Comparison of ENCODE assay signal across 1 cellular context in the genomic region with DNA sequence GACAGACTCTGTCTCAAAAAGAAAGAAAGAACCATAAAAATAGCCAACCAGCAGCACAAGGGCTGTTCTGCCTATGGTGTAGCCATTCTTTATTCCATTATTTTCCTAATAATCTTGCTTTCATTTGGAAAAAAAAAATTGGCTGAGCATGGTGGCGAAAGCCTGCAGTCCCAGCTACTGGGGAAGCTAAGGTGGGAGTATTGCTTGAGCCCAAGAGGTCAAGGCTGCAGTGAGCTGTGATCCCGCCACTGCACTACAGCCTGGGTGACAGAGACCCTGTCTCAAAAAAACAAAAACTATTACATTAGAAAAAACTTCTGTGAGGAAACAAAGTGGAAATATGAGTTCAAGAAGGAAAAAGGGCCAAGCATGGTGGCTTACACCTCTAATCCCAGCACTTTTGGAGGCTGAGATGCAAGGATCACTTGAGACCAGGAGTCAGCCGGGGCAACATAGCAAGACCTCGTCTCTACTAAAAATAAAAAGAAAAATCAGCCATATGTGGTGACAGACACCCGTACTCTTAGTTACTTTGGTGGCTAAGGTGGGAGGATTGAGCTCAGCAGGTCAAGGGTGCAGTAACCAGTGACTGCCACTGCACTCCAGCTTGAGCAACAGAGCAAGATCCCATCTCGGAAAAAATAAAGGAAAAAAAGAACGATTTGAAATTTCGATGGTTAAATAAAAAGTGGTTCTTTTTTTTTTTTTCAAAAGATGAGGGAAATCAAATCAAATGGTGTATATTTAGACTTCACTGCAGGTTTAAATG.
TF ChIP-seq lines count a peak whose summit lies in the region.

No MANE protein-coding gene starts in this region.

TF ChIP-seq in HepG2, 621 proteins besides CTCF, POLR2A, EP300 and RAD21 (continues in another document):
- no peak for TF ChIP-seq ATM (IDR thresholded peaks at IDR 0.05; ENCODE audit: borderline replicate concordance)
- no peak for TF ChIP-seq ZNF850 (CRISPR knock-in tag; conservative IDR thresholded peaks at IDR 0.05)
- no peak for TF ChIP-seq BRD4 (CRISPR knock-in tag; IDR thresholded peaks at IDR 0.05)
- TF ChIP-seq ZNF451 (CRISPR knock-in tag; IDR thresholded peaks at IDR 0.05) = no peak
- TF ChIP-seq, protein P1, sequence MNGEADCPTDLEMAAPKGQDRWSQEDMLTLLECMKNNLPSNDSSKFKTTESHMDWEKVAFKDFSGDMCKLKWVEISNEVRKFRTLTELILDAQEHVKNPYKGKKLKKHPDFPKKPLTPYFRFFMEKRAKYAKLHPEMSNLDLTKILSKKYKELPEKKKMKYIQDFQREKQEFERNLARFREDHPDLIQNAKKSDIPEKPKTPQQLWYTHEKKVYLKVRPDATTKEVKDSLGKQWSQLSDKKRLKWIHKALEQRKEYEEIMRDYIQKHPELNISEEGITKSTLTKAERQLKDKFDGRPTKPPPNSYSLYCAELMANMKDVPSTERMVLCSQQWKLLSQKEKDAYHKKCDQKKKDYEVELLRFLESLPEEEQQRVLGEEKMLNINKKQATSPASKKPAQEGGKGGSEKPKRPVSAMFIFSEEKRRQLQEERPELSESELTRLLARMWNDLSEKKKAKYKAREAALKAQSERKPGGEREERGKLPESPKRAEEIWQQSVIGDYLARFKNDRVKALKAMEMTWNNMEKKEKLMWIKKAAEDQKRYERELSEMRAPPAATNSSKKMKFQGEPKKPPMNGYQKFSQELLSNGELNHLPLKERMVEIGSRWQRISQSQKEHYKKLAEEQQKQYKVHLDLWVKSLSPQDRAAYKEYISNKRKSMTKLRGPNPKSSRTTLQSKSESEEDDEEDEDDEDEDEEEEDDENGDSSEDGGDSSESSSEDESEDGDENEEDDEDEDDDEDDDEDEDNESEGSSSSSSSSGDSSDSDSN (CRISPR knock-in tag; IDR thresholded peaks at IDR 0.05) = no peak
- TF ChIP-seq, protein P2, sequence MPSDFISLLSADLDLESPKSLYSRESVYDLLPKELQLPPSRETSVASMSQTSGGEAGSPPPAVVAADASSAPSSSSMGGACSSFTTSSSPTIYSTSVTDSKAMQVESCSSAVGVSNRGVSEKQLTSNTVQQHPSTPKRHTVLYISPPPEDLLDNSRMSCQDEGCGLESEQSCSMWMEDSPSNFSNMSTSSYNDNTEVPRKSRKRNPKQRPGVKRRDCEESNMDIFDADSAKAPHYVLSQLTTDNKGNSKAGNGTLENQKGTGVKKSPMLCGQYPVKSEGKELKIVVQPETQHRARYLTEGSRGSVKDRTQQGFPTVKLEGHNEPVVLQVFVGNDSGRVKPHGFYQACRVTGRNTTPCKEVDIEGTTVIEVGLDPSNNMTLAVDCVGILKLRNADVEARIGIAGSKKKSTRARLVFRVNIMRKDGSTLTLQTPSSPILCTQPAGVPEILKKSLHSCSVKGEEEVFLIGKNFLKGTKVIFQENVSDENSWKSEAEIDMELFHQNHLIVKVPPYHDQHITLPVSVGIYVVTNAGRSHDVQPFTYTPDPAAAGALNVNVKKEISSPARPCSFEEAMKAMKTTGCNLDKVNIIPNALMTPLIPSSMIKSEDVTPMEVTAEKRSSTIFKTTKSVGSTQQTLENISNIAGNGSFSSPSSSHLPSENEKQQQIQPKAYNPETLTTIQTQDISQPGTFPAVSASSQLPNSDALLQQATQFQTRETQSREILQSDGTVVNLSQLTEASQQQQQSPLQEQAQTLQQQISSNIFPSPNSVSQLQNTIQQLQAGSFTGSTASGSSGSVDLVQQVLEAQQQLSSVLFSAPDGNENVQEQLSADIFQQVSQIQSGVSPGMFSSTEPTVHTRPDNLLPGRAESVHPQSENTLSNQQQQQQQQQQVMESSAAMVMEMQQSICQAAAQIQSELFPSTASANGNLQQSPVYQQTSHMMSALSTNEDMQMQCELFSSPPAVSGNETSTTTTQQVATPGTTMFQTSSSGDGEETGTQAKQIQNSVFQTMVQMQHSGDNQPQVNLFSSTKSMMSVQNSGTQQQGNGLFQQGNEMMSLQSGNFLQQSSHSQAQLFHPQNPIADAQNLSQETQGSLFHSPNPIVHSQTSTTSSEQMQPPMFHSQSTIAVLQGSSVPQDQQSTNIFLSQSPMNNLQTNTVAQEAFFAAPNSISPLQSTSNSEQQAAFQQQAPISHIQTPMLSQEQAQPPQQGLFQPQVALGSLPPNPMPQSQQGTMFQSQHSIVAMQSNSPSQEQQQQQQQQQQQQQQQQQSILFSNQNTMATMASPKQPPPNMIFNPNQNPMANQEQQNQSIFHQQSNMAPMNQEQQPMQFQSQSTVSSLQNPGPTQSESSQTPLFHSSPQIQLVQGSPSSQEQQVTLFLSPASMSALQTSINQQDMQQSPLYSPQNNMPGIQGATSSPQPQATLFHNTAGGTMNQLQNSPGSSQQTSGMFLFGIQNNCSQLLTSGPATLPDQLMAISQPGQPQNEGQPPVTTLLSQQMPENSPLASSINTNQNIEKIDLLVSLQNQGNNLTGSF (CRISPR knock-in tag; IDR thresholded peaks at IDR 0.05) = no peak
- TF ChIP-seq TMF1 (CRISPR knock-in tag; IDR thresholded peaks at IDR 0.05; ENCODE audit: low read depth) = no peak
- TF ChIP-seq XRCC5 (optimal IDR thresholded peaks at IDR 0.05; ENCODE audit: low read length) = no peak
- no peak for TF ChIP-seq ATAD3A (CRISPR knock-in tag; IDR thresholded peaks at IDR 0.05)
- no peak for TF ChIP-seq FOXA1 (IDR thresholded peaks at IDR 0.05)
- TF ChIP-seq FOXA1 (CRISPR knock-in tag; IDR thresholded peaks at IDR 0.05) = no peak
- no peak for TF ChIP-seq ZNF788 (CRISPR knock-in tag; IDR thresholded peaks at IDR 0.05; ENCODE audit: borderline replicate concordance)
- no peak for TF ChIP-seq ZNF761 (CRISPR knock-in tag; conservative IDR thresholded peaks at IDR 0.05)
- no peak for TF ChIP-seq ZNF496 (CRISPR knock-in tag; IDR thresholded peaks at IDR 0.05; ENCODE audit: insufficient replicate concordance)
- TF ChIP-seq TBL1XR1 (IDR thresholded peaks at IDR 0.05; ENCODE audit: borderline replicate concordance, low read length, partially characterized antibody) = no peak
- TF ChIP-seq ZMYM2 (CRISPR knock-in tag; IDR thresholded peaks at IDR 0.05) = 0 out of 2 replicates have a peak, but pooled peaks have one; percentile 40
- no peak for TF ChIP-seq KLF9 (CRISPR knock-in tag; IDR thresholded peaks at IDR 0.05; ENCODE audit: low read depth)
- no peak for TF ChIP-seq ZNF326 (CRISPR knock-in tag; IDR thresholded peaks at IDR 0.05; ENCODE audit: borderline replicate concordance)
- no peak for TF ChIP-seq ZNF883 (CRISPR knock-in tag; IDR thresholded peaks at IDR 0.05; ENCODE audit: not compliant biosample characterization)
- TF ChIP-seq, protein P3, sequence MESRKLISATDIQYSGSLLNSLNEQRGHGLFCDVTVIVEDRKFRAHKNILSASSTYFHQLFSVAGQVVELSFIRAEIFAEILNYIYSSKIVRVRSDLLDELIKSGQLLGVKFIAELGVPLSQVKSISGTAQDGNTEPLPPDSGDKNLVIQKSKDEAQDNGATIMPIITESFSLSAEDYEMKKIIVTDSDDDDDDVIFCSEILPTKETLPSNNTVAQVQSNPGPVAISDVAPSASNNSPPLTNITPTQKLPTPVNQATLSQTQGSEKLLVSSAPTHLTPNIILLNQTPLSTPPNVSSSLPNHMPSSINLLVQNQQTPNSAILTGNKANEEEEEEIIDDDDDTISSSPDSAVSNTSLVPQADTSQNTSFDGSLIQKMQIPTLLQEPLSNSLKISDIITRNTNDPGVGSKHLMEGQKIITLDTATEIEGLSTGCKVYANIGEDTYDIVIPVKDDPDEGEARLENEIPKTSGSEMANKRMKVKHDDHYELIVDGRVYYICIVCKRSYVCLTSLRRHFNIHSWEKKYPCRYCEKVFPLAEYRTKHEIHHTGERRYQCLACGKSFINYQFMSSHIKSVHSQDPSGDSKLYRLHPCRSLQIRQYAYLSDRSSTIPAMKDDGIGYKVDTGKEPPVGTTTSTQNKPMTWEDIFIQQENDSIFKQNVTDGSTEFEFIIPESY (CRISPR knock-in tag; IDR thresholded peaks at IDR 0.05) = peak; percentile 56
- peak; percentile 98 for TF ChIP-seq ZNF121 (CRISPR knock-in tag; IDR thresholded peaks at IDR 0.05)
- TF ChIP-seq RCOR2 (CRISPR knock-in tag; IDR thresholded peaks at IDR 0.05) = 0 out of 2 replicates have a peak, but pooled peaks have one; percentile 34
- TF ChIP-seq PITX1 (CRISPR knock-in tag; IDR thresholded peaks at IDR 0.05) = no peak
- TF ChIP-seq EHMT2 (IDR thresholded peaks at IDR 0.05; ENCODE audit: borderline replicate concordance, low read depth, low read length) = no peak
- TF ChIP-seq TCF7L2 (IDR thresholded peaks at IDR 0.05; ENCODE audit: low read depth, low read length) = no peak
- TF ChIP-seq, protein P4, sequence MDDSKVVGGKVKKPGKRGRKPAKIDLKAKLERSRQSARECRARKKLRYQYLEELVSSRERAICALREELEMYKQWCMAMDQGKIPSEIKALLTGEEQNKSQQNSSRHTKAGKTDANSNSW (CRISPR knock-in tag; IDR thresholded peaks at IDR 0.05; ENCODE audit: borderline replicate concordance) = no peak
- no peak for TF ChIP-seq ZNF7 (CRISPR knock-in tag; IDR thresholded peaks at IDR 0.05)
- TF ChIP-seq ZMYM3 (CRISPR knock-in tag; IDR thresholded peaks at IDR 0.05) = peak; percentile 71; the same call in 1 of the 2 replicates
- TF ChIP-seq SAP130 (CRISPR knock-in tag; IDR thresholded peaks at IDR 0.05; ENCODE audit: low read depth) = 0 out of 2 replicates have a peak, but pooled peaks have one; percentile 10
- TF ChIP-seq ERF (CRISPR knock-in tag; IDR thresholded peaks at IDR 0.05) = no peak
- TF ChIP-seq RBFOX2 (IDR thresholded peaks at IDR 0.05; ENCODE audit: low read depth, low read length) = no peak
- TF ChIP-seq ZNF589 (CRISPR knock-in tag; conservative IDR thresholded peaks at IDR 0.05) = no peak
- no peak for TF ChIP-seq ZNF207 (IDR thresholded peaks at IDR 0.05; ENCODE audit: borderline replicate concordance)
- TF ChIP-seq MED13 (CRISPR knock-in tag; IDR thresholded peaks at IDR 0.05) = no peak
- no peak for TF ChIP-seq SALL2 (CRISPR knock-in tag; IDR thresholded peaks at IDR 0.05)
- TF ChIP-seq ZNF780A (CRISPR knock-in tag; IDR thresholded peaks at IDR 0.05) = no peak
- no peak for TF ChIP-seq TP53 (CRISPR knock-in tag; conservative IDR thresholded peaks at IDR 0.05)
- TF ChIP-seq, protein P5, sequence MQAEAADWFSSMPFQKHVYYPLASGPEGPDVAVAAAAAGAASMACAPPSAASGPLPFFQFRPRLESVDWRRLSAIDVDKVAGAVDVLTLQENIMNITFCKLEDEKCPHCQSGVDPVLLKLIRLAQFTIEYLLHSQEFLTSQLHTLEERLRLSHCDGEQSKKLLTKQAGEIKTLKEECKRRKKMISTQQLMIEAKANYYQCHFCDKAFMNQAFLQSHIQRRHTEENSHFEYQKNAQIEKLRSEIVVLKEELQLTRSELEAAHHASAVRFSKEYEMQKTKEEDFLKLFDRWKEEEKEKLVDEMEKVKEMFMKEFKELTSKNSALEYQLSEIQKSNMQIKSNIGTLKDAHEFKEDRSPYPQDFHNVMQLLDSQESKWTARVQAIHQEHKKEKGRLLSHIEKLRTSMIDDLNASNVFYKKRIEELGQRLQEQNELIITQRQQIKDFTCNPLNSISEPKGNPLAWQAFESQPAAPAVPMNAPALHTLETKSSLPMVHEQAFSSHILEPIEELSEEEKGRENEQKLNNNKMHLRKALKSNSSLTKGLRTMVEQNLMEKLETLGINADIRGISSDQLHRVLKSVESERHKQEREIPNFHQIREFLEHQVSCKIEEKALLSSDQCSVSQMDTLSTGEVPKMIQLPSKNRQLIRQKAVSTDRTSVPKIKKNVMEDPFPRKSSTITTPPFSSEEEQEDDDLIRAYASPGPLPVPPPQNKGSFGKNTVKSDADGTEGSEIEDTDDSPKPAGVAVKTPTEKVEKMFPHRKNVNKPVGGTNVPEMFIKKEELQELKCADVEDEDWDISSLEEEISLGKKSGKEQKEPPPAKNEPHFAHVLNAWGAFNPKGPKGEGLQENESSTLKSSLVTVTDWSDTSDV (CRISPR knock-in tag; IDR thresholded peaks at IDR 0.05) = no peak
- no peak for TF ChIP-seq ZNF720 (CRISPR knock-in tag; IDR thresholded peaks at IDR 0.05)
- peak; percentile 56 for TF ChIP-seq HOXA3 (CRISPR knock-in tag; IDR thresholded peaks at IDR 0.05)
- TF ChIP-seq FOXP1 (IDR thresholded peaks at IDR 0.05) = no peak
- TF ChIP-seq FOXP1 (CRISPR knock-in tag; IDR thresholded peaks at IDR 0.05) = no peak
- TF ChIP-seq REXO4 (CRISPR knock-in tag; IDR thresholded peaks at IDR 0.05; ENCODE audit: borderline replicate concordance) = no peak
- no peak for TF ChIP-seq HOXA7 (CRISPR knock-in tag; IDR thresholded peaks at IDR 0.05)
- TF ChIP-seq, protein P6, sequence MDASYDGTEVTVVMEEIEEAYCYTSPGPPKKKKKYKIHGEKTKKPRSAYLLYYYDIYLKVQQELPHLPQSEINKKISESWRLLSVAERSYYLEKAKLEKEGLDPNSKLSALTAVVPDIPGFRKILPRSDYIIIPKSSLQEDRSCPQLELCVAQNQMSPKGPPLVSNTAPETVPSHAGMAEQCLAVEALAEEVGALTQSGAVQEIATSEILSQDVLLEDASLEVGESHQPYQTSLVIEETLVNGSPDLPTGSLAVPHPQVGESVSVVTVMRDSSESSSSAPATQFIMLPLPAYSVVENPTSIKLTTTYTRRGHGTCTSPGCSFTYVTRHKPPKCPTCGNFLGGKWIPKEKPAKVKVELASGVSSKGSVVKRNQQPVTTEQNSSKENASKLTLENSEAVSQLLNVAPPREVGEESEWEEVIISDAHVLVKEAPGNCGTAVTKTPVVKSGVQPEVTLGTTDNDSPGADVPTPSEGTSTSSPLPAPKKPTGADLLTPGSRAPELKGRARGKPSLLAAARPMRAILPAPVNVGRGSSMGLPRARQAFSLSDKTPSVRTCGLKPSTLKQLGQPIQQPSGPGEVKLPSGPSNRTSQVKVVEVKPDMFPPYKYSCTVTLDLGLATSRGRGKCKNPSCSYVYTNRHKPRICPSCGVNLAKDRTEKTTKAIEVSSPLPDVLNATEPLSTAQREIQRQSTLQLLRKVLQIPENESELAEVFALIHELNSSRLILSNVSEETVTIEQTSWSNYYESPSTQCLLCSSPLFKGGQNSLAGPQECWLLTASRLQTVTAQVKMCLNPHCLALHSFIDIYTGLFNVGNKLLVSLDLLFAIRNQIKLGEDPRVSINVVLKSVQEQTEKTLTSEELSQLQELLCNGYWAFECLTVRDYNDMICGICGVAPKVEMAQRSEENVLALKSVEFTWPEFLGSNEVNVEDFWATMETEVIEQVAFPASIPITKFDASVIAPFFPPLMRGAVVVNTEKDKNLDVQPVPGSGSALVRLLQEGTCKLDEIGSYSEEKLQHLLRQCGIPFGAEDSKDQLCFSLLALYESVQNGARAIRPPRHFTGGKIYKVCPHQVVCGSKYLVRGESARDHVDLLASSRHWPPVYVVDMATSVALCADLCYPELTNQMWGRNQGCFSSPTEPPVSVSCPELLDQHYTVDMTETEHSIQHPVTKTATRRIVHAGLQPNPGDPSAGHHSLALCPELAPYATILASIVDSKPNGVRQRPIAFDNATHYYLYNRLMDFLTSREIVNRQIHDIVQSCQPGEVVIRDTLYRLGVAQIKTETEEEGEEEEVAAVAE (CRISPR knock-in tag; IDR thresholded peaks at IDR 0.05; ENCODE audit: borderline replicate concordance) = no peak
- no peak for TF ChIP-seq SP2 (CRISPR knock-in tag; IDR thresholded peaks at IDR 0.05)
- TF ChIP-seq ZMYM4 (CRISPR knock-in tag; IDR thresholded peaks at IDR 0.05) = 0 out of 2 replicates have a peak, but pooled peaks have one; percentile 14
- no peak for TF ChIP-seq ZNF354B (CRISPR knock-in tag; IDR thresholded peaks at IDR 0.05)
